Comparison of ENCODE assay signal across 16 cellular contexts in genomic region chr5:36602711-36603321, GRCh38. TPM values are rescaled to one million over a fixed set of nuclear protein-coding genes. Genes with fewer than 3 reads are reported as not detected.
DNase-seq lines count a peak whose midpoint lies in the region; ATAC-seq and TF ChIP-seq lines count a peak whose summit lies in the region.
"Had no signal": no experiment of that assay in that cellular context is flagged by ENCODE, and none has a peak within 500 bp of the region (broad histone marks: within the 10 kb centered on the region; RNA-seq: fewer than 3 reads in every experiment).

No MANE protein-coding gene starts in this region.

- no peaks in the 10 kb centered on the region for H3K27me3 ChIP-seq in Loucy (ENCODE audit: insufficient read depth, low read length, poor library complexity, severe bottlenecking)
- no peaks in the 10 kb centered on the region for H3K27me3 ChIP-seq in testis

- WGBS in testis, 2 donors, result 86% methylated on average over 4 of the region's 4 CpGs

- TF ChIP-seq CTCF in Loucy (conservative IDR thresholded peaks at IDR 0.05; ENCODE audit: low read length) (peak; percentile 64), brain (conservative IDR thresholded peaks at IDR 0.05) (no peak), neural crest cell (conservative IDR thresholded peaks at IDR 0.05) (peak; percentile 18), testis (IDR thresholded peaks at IDR 0.05) (no peak)

- no peaks in the 10 kb centered on the region for H3F3A ChIP-seq in Loucy (ENCODE audit: low read depth)

- H3K9me3 Mint-ChIP-seq in brain (peaks cover 0 to 1% (median 0%) of the 10 kb centered on the region in 5 experiments), neural crest cell (no peaks in the 10 kb centered on the region)
- H3K9me3 Mint-ChIP-seq: dendritic cell treated with granulocyte-macrophage colony-stimulating factor and Interleukin-4, amounts not matched to agents 40 ng/mL and 50 ng/mL, for 4 days had no signal

- no peaks in the 10 kb centered on the region for H3K9me2 ChIP-seq in Loucy (replicated peaks; ENCODE audit: low read depth, low read length)

- peaks cover 22% of the 10 kb centered on the region for H3K27me3 Mint-ChIP-seq in brain
- H3K27me3 Mint-ChIP-seq in neural crest cell (ENCODE audit: low read depth), result no peaks in the 10 kb centered on the region
- H3K27me3 Mint-ChIP-seq: dendritic cell treated with granulocyte-macrophage colony-stimulating factor and Interleukin-4, amounts not matched to agents 40 ng/mL and 50 ng/mL, for 4 days had no signal

- H3K36me3 ChIP-seq in Loucy (ENCODE audit: insufficient read depth, low read length) (no peaks in the 10 kb centered on the region), testis (ENCODE audit: low read depth, missing control alignments) (no peaks in the 10 kb centered on the region)
- H3K36me3 ChIP-seq: HAP-1, uterus had no signal

- peak; percentile 3 for DNase-seq in DMS53 (lab: John Stamatoyannopoulos, UW)
- DNase-seq in DMS53 treated with DMSO at 0.1 percent for 48 hours (lab: John Stamatoyannopoulos, UW; ENCODE audit: unreplicated experiment), result no peak
- no peak for DNase-seq in neural crest cell (ENCODE audit: low read depth, low spot score)
- no peak for DNase-seq in stimulated activated naive CD4-positive, alpha-beta T cell (lab: John Stamatoyannopoulos, UW)
- DNase-seq in testis, result no peak
- DNase-seq: activated CD4-positive, alpha-beta T cell treated with anti-CD3 and anti-CD28 coated beads for 1 hour; NCI-H1417; uterus had no signal

- no peak for ATAC-seq in GM18498 (IDR thresholded peaks at IDR 0.05; ENCODE audit: unreplicated experiment)
- ATAC-seq: sciatic nerve had no signal

- intact Hi-C loops in testis (cut with DNase I; ENCODE audit: low total_unique reads), result no loop called here

- H3K9me3 ChIP-seq in Loucy (ENCODE audit: insufficient read depth, low read depth, low read length), result no peaks in the 10 kb centered on the region
- H3K9me3 ChIP-seq in testis, result no peaks in the 10 kb centered on the region
- H3K9me3 ChIP-seq: HAP-1, uterus had no signal

- no peaks in the 10 kb centered on the region for H3K36me3 Mint-ChIP-seq in brain
- peaks cover under 1% of the 10 kb centered on the region for H3K36me3 Mint-ChIP-seq in neural crest cell (ENCODE audit: low read depth)

- H3K9ac ChIP-seq in Loucy (ENCODE audit: low read depth, low read length, poor library complexity, severe bottlenecking), result no peak overlapping the region

- peaks cover 64% of the 10 kb centered on the region for H3K4me1 Mint-ChIP-seq in brain
- peaks cover 37% of the 10 kb centered on the region for H3K4me1 Mint-ChIP-seq in neural crest cell

- no peak overlapping the region for H3K27ac ChIP-seq in testis
- H3K27ac ChIP-seq: uterus had no signal

- H2AFZ ChIP-seq in Loucy (ENCODE audit: low read length), result peak overlapping the region; percentile 22; the same call in 1 of the 2 replicates

- H3K79me2 ChIP-seq in Loucy (ENCODE audit: insufficient read depth, low read length), result no peaks in the 10 kb centered on the region

- H4K20me1 ChIP-seq in Loucy (ENCODE audit: insufficient read depth, low read length, poor library complexity, severe bottlenecking), result no peaks in the 10 kb centered on the region

- H3K4me2 ChIP-seq in Loucy (ENCODE audit: low read depth, low read length, poor library complexity, severe bottlenecking), result no peak overlapping the region

- H3K4me3 Mint-ChIP-seq in brain, result no peak overlapping the region
- H3K4me3 Mint-ChIP-seq in neural crest cell, result no peak overlapping the region
- H3K4me3 Mint-ChIP-seq: dendritic cell treated with granulocyte-macrophage colony-stimulating factor and Interleukin-4, amounts not matched to agents 40 ng/mL and 50 ng/mL, for 4 days had no signal

- peaks cover 9% of the 10 kb centered on the region for H3K4me1 ChIP-seq in Loucy (ENCODE audit: insufficient read depth, low read length, poor library complexity, severe bottlenecking)
- H3K4me1 ChIP-seq in testis, result no peaks in the 10 kb centered on the region
- H3K4me1 ChIP-seq: HAP-1, uterus had no signal

- H3K27ac Mint-ChIP-seq in brain (peak overlapping the region in 3 of 5 experiments; percentile 24 to 55 (median 26)), neural crest cell (ENCODE audit: unreplicated experiment) (no peak overlapping the region)
- H3K27ac Mint-ChIP-seq: dendritic cell treated with granulocyte-macrophage colony-stimulating factor and Interleukin-4, amounts not matched to agents 40 ng/mL and 50 ng/mL, for 4 days had no signal

- H3K4me3 ChIP-seq in Loucy (ENCODE audit: low read length, poor library complexity, severe bottlenecking) (no peak overlapping the region), testis (no peak overlapping the region)
- H3K4me3 ChIP-seq: HAP-1, uterus had no signal

- TF ChIP-seq POLR2A in testis (IDR thresholded peaks at IDR 0.05), result no peak

RNA-seq across cellular contexts. Expression of gene SLC1A3, which starts 3.6 kb away (rescaled TPM):
- polyA plus RNA-seq in brain (ENCODE audit: insufficient read depth, low read depth, low replicate concordance), result 202 TPM
- 24.4 and 26.5 TPM in 2 replicates for total RNA-seq in neural crest cell
- total RNA-seq in testis, result 10 to 100 TPM in 1 of 2 donors, 1 to 10 TPM in 1; 6.6 to 10.8 TPM
- 3.6 TPM for polyA plus RNA-seq in testis (ENCODE audit: insufficient read depth, low read depth, low replicate concordance)
- total RNA-seq: A172, glomerular endothelial cell had no signal

Comparison
In these comparisons a context has a peak if more than half of its experiments do, and no peak if none do; other contexts are left out.
1. CTCF ChIP-seq: peak in Loucy (single experiment) and neural crest cell (single experiment); none in brain (0 of 2) and testis (0 of 3).